In genomic region chr17:34673516-34673915, GRCh38 we compare ENCODE assay signal across 11 cellular contexts.
"Had no signal": no experiment of that assay in that cellular context is flagged by ENCODE, and none has a peak within 500 bp of the region (broad histone marks: within the 10 kb centered on the region; RNA-seq: fewer than 3 reads in every experiment).

No MANE protein-coding gene starts in this region.

- H3K27ac ChIP-seq: left lung, thyroid gland had no signal

- H3K9me3 ChIP-seq: left lung, thyroid gland had no signal

- H3K4me1 ChIP-seq: left lung had no signal

- ATAC-seq: left lung had no signal

- DNase-seq: activated CD4-positive, alpha-beta T cell treated with anti-CD3 and anti-CD28 coated beads, Interleukin-2, amount 50 U/mL, for 1 hour; activated CD4-positive, CD25-positive, alpha-beta regulatory T cell treated with anti-CD3 and anti-CD28 coated beads, Interleukin-2, amount 50 U/mL, for 72 hours; kidney; left lung; mammary epithelial cell; nephron progenitor cell; nucleus accumbens; stimulated activated CD4-positive, alpha-beta T cell treated with anti-CD3 and anti-CD28 coated beads, Interleukin-12 subunit alpha, Interleukin-12 subunit beta, amount 100 ng/mL, for 4 hours; stimulated activated CD4-positive, alpha-beta T cell treated with anti-CD3 and anti-CD28 coated beads, Interleukin-1b, Interleukin-23, amount 100 ng/mL, for 48 hours; stimulated activated naive CD4-positive, alpha-beta T cell; thyroid gland had no signal

- H3K27me3 ChIP-seq: thyroid gland had no signal

- H3K4me3 ChIP-seq: left lung, thyroid gland had no signal

- H3K36me3 ChIP-seq: left lung, thyroid gland had no signal
